10 cellular contexts compared by ENCODE assay signal in genomic region chr14:74571441-74571841, GRCh38. TPM values are rescaled to one million over a fixed set of nuclear protein-coding genes. Genes with fewer than 3 reads are reported as not detected.
DNase-seq lines count a peak whose midpoint lies in the region; ATAC-seq and TF ChIP-seq lines count a peak whose summit lies in the region.
"Had no signal": no experiment of that assay in that cellular context is flagged by ENCODE, and none has a peak within 500 bp of the region (broad histone marks: within the 10 kb centered on the region; RNA-seq: fewer than 3 reads in every experiment).

No MANE protein-coding gene starts in this region.

- no peaks in the 10 kb centered on the region for H4K20me1 ChIP-seq in H9 (ENCODE audit: control insufficient read depth, insufficient read depth, insufficient read length)

- no peak overlapping the region for H3K27ac Mint-ChIP-seq in H9
- H3K27ac Mint-ChIP-seq: endodermal cell had no signal

- peaks cover 25 to 41% of the 10 kb centered on the region in 2 experiments for H3K4me1 Mint-ChIP-seq in H9

- H3K4me1 ChIP-seq in duodenal mucosa (ENCODE audit: control insufficient read depth in 1 of 2, insufficient read depth in 2 of 2, low read length in 2 of 2), result peaks cover 6 to 14% of the 10 kb centered on the region in 2 donors
- H3K4me1 ChIP-seq in neuron (ENCODE audit: insufficient read depth, low read length), result peaks cover 20% of the 10 kb centered on the region
- no peaks in the 10 kb centered on the region for H3K4me1 ChIP-seq in H9 (ENCODE audit: insufficient read depth, low read length)

- no peak overlapping the region for H3K18ac ChIP-seq in H9 (ENCODE audit: insufficient read length, low read depth, low read length)

- H3K79me2 ChIP-seq in H9 (ENCODE audit: insufficient read depth, low read length), result no peaks in the 10 kb centered on the region

- H2BK5ac ChIP-seq in H9 (ENCODE audit: insufficient read length, low read length), result no peak overlapping the region

- H3K4me3 ChIP-seq in HFF-Myc (replicated peaks; ENCODE audit: low read depth, low read length) (peak overlapping the region; percentile 25; the same call in 1 of the 2 replicates), duodenal mucosa (ENCODE audit: low read depth in 1 of 2, low read length in 2 of 2) (no peak overlapping the region), neuron (ENCODE audit: low read length) (no peak overlapping the region)

- no peak overlapping the region for H4K5ac ChIP-seq in H9 (ENCODE audit: insufficient read length, low read depth, low read length)

- no peaks in the 10 kb centered on the region for H3K9me3 Mint-ChIP-seq in H9
- H3K9me3 Mint-ChIP-seq: endodermal cell had no signal

- H3K14ac ChIP-seq in H9 (ENCODE audit: insufficient read depth, low read length), result no peak overlapping the region

- H3K27me3 Mint-ChIP-seq in H9 (ENCODE audit: low read depth), result no peaks in the 10 kb centered on the region; the same call in 1 of the 2 replicates

- no peak overlapping the region for H4K91ac ChIP-seq in H9 (ENCODE audit: insufficient read length, low read depth, low read length)

- H3K23ac ChIP-seq in H9 (ENCODE audit: insufficient read length, low read depth, low read length), result no peak overlapping the region

- H2BK12ac ChIP-seq in H9 (ENCODE audit: insufficient read length, low read depth, low read length), result no peak overlapping the region

- no peaks in the 10 kb centered on the region for H3K79me1 ChIP-seq in H9 (ENCODE audit: insufficient read depth, low read depth, low read length, poor library complexity, severe bottlenecking)

- H2BK15ac ChIP-seq in H9 (ENCODE audit: low read depth, low read length), result no peak overlapping the region

- no CpG with 5 or more reads among the region's 9 CpGs for whole genome bisulfite sequencing in H9 (ENCODE audit: extremely low coverage, insufficient read length, low lambda C conversion rate)

- no peaks in the 10 kb centered on the region for H3K36me3 Mint-ChIP-seq in H9 (ENCODE audit: insufficient read depth in 1 of 3, low read depth in 3 of 3)

- no peak overlapping the region for H3K4me2 ChIP-seq in H9 (ENCODE audit: insufficient read depth, insufficient read length, low read length)

- peak overlapping the region; percentile 80 for H2AFZ ChIP-seq in neuron (ENCODE audit: low read depth, low read length)
- H2AFZ ChIP-seq in H9 (ENCODE audit: low read length), result no peak overlapping the region

- DNase-seq in A172 (ENCODE audit: low spot score) (peak; percentile 4), HFF-Myc (ENCODE audit: extremely low read depth, low read depth) (no peak), NCI-H2107 (lab: John Stamatoyannopoulos, UW) (no peak), H9 (no peak)
- DNase-seq in stimulated activated CD4-positive, alpha-beta T cell treated with anti-CD3 and anti-CD28 coated beads, Interleukin-15, amount 100 ng/mL, for 24 hours, result no peak
- DNase-seq: endodermal cell, NCI-H1092 had no signal

- H3K9ac ChIP-seq in duodenal mucosa (ENCODE audit: low read depth in 1 of 2, low read length in 2 of 2), result no peak overlapping the region
- H3K9ac ChIP-seq in H9 (ENCODE audit: extremely low read depth, insufficient read length, low read length), result no peak overlapping the region

- no peak for ATAC-seq in HG02884 (IDR thresholded peaks at IDR 0.05; ENCODE audit: unreplicated experiment)

- H2BK120ac ChIP-seq in H9 (ENCODE audit: low read depth, low read length, poor library complexity, severe bottlenecking), result no peak overlapping the region

- H3K9me3 ChIP-seq in duodenal mucosa (ENCODE audit: control insufficient read depth in 1 of 2, low read length in 2 of 2), result no peaks in the 10 kb centered on the region
- no peaks in the 10 kb centered on the region for H3K9me3 ChIP-seq in neuron (ENCODE audit: low read length)
- H3K9me3 ChIP-seq in H9 (ENCODE audit: control insufficient read depth, low read depth, low read length), result no peaks in the 10 kb centered on the region

- H2BK20ac ChIP-seq in H9 (ENCODE audit: low read depth, low read length, poor library complexity, severe bottlenecking), result no peak overlapping the region

- no peak overlapping the region for H3K56ac ChIP-seq in H9 (ENCODE audit: insufficient read length, low read depth, low read length)

- H2AK5ac ChIP-seq in H9 (ENCODE audit: insufficient read length, low read length), result no peak overlapping the region

- no peak overlapping the region for H3K4ac ChIP-seq in H9 (ENCODE audit: low read depth, low read length)

- H3K27ac ChIP-seq in duodenal mucosa (ENCODE audit: low read depth, low read length) (peak overlapping the region; percentile 48), H9 (ENCODE audit: insufficient read length, low read depth, low read length) (no peak overlapping the region)

- H4K8ac ChIP-seq in H9 (replicated peaks; ENCODE audit: insufficient read length, low read depth, low read length), result no peak overlapping the region

- H3K27me3 ChIP-seq in duodenal mucosa (ENCODE audit: control insufficient read depth in 1 of 2, insufficient read depth in 2 of 2, low read length in 2 of 2) (no peaks in the 10 kb centered on the region), neuron (ENCODE audit: insufficient read depth, low read length) (no peaks in the 10 kb centered on the region), H9 (ENCODE audit: insufficient read depth, low read length) (no peaks in the 10 kb centered on the region)

- no peaks in the 10 kb centered on the region for H3K23me2 ChIP-seq in H9 (ENCODE audit: insufficient read length, low read depth, low read length, poor library complexity, severe bottlenecking)

- H3K36me3 ChIP-seq in duodenal mucosa (ENCODE audit: control insufficient read depth in 1 of 2, insufficient read depth in 2 of 2, low read length in 2 of 2), result no peaks in the 10 kb centered on the region
- H3K36me3 ChIP-seq in neuron (ENCODE audit: insufficient read depth, low read length), result no peaks in the 10 kb centered on the region

- no peak overlapping the region for H3T11ph ChIP-seq in H9 (ENCODE audit: low read length)

- TF ChIP-seq CTCF in HFF-Myc (IDR thresholded peaks at IDR 0.05; ENCODE audit: low read depth, low read length, missing control alignments) (no peak), H9 (conservative IDR thresholded peaks at IDR 0.05) (no peak)

- no peak overlapping the region for H3K4me3 Mint-ChIP-seq in H9
- H3K4me3 Mint-ChIP-seq: endodermal cell had no signal

RNA-seq across cellular contexts. Expression of gene LTBP2, which starts 40.6 kb away (rescaled TPM):
- total RNA-seq in A172 (2014; rRNA removed; shearing (Covaris generic)), result 5.7 and 5.8 TPM in 2 replicates
- 0.75 and 0.77 TPM in 2 replicates for total RNA-seq in H9 (2021)
